Comparison of ENCODE assay signal across 2 cellular contexts in genomic region chr3:67637255-67637900, GRCh38.
TF ChIP-seq lines count a peak whose summit lies in the region.

No MANE protein-coding gene starts in this region.

TF ChIP-seq in liver, 16 proteins besides CTCF, POLR2A, EP300 and RAD21:
- TF ChIP-seq FOXA1 (IDR thresholded peaks at IDR 0.05): no peak
- no peak for TF ChIP-seq TAF1 (conservative IDR thresholded peaks at IDR 0.05)
- no peak for TF ChIP-seq NR2F2 (IDR thresholded peaks at IDR 0.05)
- peak; percentile 72 for TF ChIP-seq YY1 (IDR thresholded peaks at IDR 0.05)
- no peak for TF ChIP-seq FOXA2 (IDR thresholded peaks at IDR 0.05)

TF ChIP-seq in HepG2, 621 proteins besides CTCF, POLR2A, EP300 and RAD21:
- TF ChIP-seq ZMAT3 (CRISPR knock-in tag; conservative IDR thresholded peaks at IDR 0.05): no peak
- no peak for TF ChIP-seq ZNF687 (CRISPR knock-in tag; IDR thresholded peaks at IDR 0.05)
- no peak for TF ChIP-seq NR3C1 (CRISPR knock-in tag; IDR thresholded peaks at IDR 0.05)
